ENCODE assay signal across 20 cellular contexts in genomic region chr15:37872661-37873060, GRCh38.
A peak's percentile ranks its signal among the peaks of the same experiment; 100 is the strongest.
DNase-seq lines count a peak whose midpoint lies in the region; ATAC-seq, FAIRE-seq and TF ChIP-seq lines count a peak whose summit lies in the region.
"Had no signal": no experiment of that assay in that cellular context is flagged by ENCODE, and none has a peak within 500 bp of the region (broad histone marks: within the 10 kb centered on the region; RNA-seq: fewer than 3 reads in every experiment).

No MANE protein-coding gene starts in this region.

- FAIRE-seq in astrocyte (lab: Jason Lieb, UNC) (no peak), HTR-8/SVneo (lab: Jason Lieb, UNC) (no peak)
- FAIRE-seq: colon had no signal

- H2BK120ac ChIP-seq in IMR-90 (ENCODE audit: low read depth, low read length) (no peak overlapping the region), mesenchymal stem cell (ENCODE audit: low read depth, low read length) (no peak overlapping the region)

- no peak for TF ChIP-seq CTCF in IMR-90 (conservative IDR thresholded peaks at IDR 0.05; ENCODE audit: low read depth, low read length)
- TF ChIP-seq CTCF in astrocyte (IDR thresholded peaks at IDR 0.05; ENCODE audit: insufficient read depth, low read depth, low read length): no peak

- H3K27me3 ChIP-seq in ACC112 (ENCODE audit: insufficient read depth, low read length) (no peaks in the 10 kb centered on the region), IMR-90 (ENCODE audit: control insufficient read depth, insufficient read depth, low read length) (no peaks in the 10 kb centered on the region), astrocyte (ENCODE audit: insufficient read depth, low read length) (no peaks in the 10 kb centered on the region), mesenchymal stem cell (ENCODE audit: control insufficient read depth in 1 of 2, insufficient read depth in 1 of 2, low read length in 2 of 2) (no peaks in the 10 kb centered on the region)

- CTCF ChIA-PET in IMR-90 (lab: Yijun Ruan, JAX): interaction anchor here (0.6 to 0.7 kb wide), 2 partner anchors 28 to 56 kb away, joined by 3 read pairs; no protein-coding TSS in a partner anchor

- no TSS peak for BruUV-seq in IMR-90 (replicated peaks; lab: Mats Ljungman, UMichigan)

- H2AK9ac ChIP-seq in IMR-90 (replicated peaks; ENCODE audit: low read depth, low read length, poor library complexity): no peak overlapping the region

- peak overlapping the region; percentile 54 for H2AFZ ChIP-seq in ACC112 (ENCODE audit: low read length, unreplicated experiment)
- H2AFZ ChIP-seq in IMR-90 (replicated peaks; ENCODE audit: low read length, poor library complexity): no peak overlapping the region
- H2AFZ ChIP-seq in astrocyte (ENCODE audit: low read depth, low read length): peak overlapping the region; percentile 55
- peak overlapping the region; percentile 86 for H2AFZ ChIP-seq in mesenchymal stem cell (ENCODE audit: low read depth, low read length)

- no peak for DNase-seq in IMR-90
- DNase-seq in astrocyte (ENCODE audit: low read depth): no peak
- peak; percentile 15 for DNase-seq in mesenchymal stem cell
- no peak for DNase-seq in stimulated activated CD4-positive, alpha-beta T cell treated with anti-CD3 and anti-CD28 coated beads, Interleukin-4, amount 100 ng/mL, for 24 hours
- no peak for DNase-seq in NCI-H510A treated with DMSO at 0.1 percent for 48 hours (lab: John Stamatoyannopoulos, UW)
- no peak for DNase-seq in HTR-8/SVneo (ENCODE audit: insufficient read length, low spot score)
- DNase-seq: activated CD4-positive, CD25-positive, alpha-beta regulatory T cell treated with anti-CD3 and anti-CD28 coated beads, Interleukin-2, amount 50 U/mL, for 72 hours; activated CD8-positive, alpha-beta memory T cell treated with anti-CD3 and anti-CD28 coated beads for 24 hours; CD8-positive, alpha-beta T cell; DND-41; endodermal cell; NCI-H146; NCI-H2227 treated with DMSO at 0.1 percent for 48 hours; RPMI8226; stimulated activated CD4-positive, alpha-beta T cell treated with anti-CD3 and anti-CD28 coated beads, Interleukin-15, amount 100 ng/mL, for 24 hours; T1000 had no signal

- H3K4me2 ChIP-seq in IMR-90 (ENCODE audit: low read depth, low read length) (peak overlapping the region; percentile 18), astrocyte (ENCODE audit: low read length) (peak overlapping the region; percentile 45), mesenchymal stem cell (ENCODE audit: low read length, poor library complexity, severe bottlenecking) (no peak overlapping the region)

- TF ChIP-seq RAD21 in IMR-90 (IDR thresholded peaks at IDR 0.05; ENCODE audit: low read length): no peak

- H3K4me1 Mint-ChIP-seq in astrocyte (ENCODE audit: low read depth, unreplicated experiment): peaks cover 14% of the 10 kb centered on the region

- H3K9ac ChIP-seq in IMR-90 (ENCODE audit: low read depth, low read length) (no peak overlapping the region), astrocyte (ENCODE audit: low read length) (no peak overlapping the region), mesenchymal stem cell (ENCODE audit: low read length) (peak overlapping the region; percentile 67)

- no peak overlapping the region for H3K4me3 Mint-ChIP-seq in astrocyte (ENCODE audit: unreplicated experiment)
- H3K4me3 Mint-ChIP-seq: activated naive CD8-positive, alpha-beta T cell; CD8-positive, alpha-beta T cell; endodermal cell had no signal

- no peak overlapping the region for H2BK15ac ChIP-seq in IMR-90 (ENCODE audit: low read depth, low read length)
- no peak overlapping the region for H2BK15ac ChIP-seq in mesenchymal stem cell (ENCODE audit: low read depth, poor library complexity, severe bottlenecking)

- H3K79me2 ChIP-seq in ACC112 (ENCODE audit: control insufficient read depth, insufficient read depth, low read length, unreplicated experiment) (no peaks in the 10 kb centered on the region), astrocyte (ENCODE audit: insufficient read depth, low read length) (no peaks in the 10 kb centered on the region)

- ATAC-seq in IMR-90 (ENCODE audit: low read depth): peak; percentile 28
- no peak for ATAC-seq in HG02970 (IDR thresholded peaks at IDR 0.05; ENCODE audit: low FRiP score, unreplicated experiment)
- ATAC-seq: CD8-positive, alpha-beta T cell had no signal

- H4K20me1 ChIP-seq in IMR-90 (ENCODE audit: insufficient read depth, low read length): no peaks in the 10 kb centered on the region
- no peaks in the 10 kb centered on the region for H4K20me1 ChIP-seq in astrocyte (ENCODE audit: insufficient read depth, low read length)

- TF ChIP-seq POLR2A in IMR-90 (IDR thresholded peaks at IDR 0.05; ENCODE audit: low read depth, low read length): no peak

- no peaks in the 10 kb centered on the region for H3K36me3 Mint-ChIP-seq in astrocyte (ENCODE audit: low read depth, unreplicated experiment)
- H3K36me3 Mint-ChIP-seq: activated naive CD8-positive, alpha-beta T cell; CD8-positive, alpha-beta T cell had no signal

- no peak overlapping the region for H3K27ac Mint-ChIP-seq in astrocyte (ENCODE audit: unreplicated experiment)
- H3K27ac Mint-ChIP-seq: activated naive CD8-positive, alpha-beta T cell; CD8-positive, alpha-beta T cell; endodermal cell had no signal

- H4K5ac ChIP-seq in IMR-90 (ENCODE audit: low read depth, low read length): no peak overlapping the region

- H3K9me3 ChIP-seq in IMR-90 (ENCODE audit: control insufficient read depth, insufficient read depth, low read length): no peaks in the 10 kb centered on the region
- H3K9me3 ChIP-seq in astrocyte (ENCODE audit: insufficient read depth, low read depth, low read length): no peaks in the 10 kb centered on the region
- H3K9me3 ChIP-seq in mesenchymal stem cell (ENCODE audit: control insufficient read depth, low read length): no peaks in the 10 kb centered on the region

- in situ Hi-C loops in IMR-90 (cut with MboI; ENCODE audit: low sequenced_read_pairs): no loop called here

- 0 out of 2 replicates have a peak overlapping the region, but pooled peaks have one; percentile 24 for H2BK20ac ChIP-seq in IMR-90 (ENCODE audit: low read depth, low read length)

- dilution Hi-C loops in IMR-90 (cut with HindIII; ENCODE audit: low sequenced_read_pairs, unreplicated experiment): no loop called here

- H2AK5ac ChIP-seq in IMR-90 (ENCODE audit: low read depth, low read length) (no peak overlapping the region), mesenchymal stem cell (ENCODE audit: low read length, severe bottlenecking) (no peak overlapping the region)

- H3K4me1 ChIP-seq in ACC112 (ENCODE audit: control insufficient read depth, insufficient read depth, low read length, unreplicated experiment) (peaks cover 10% of the 10 kb centered on the region), IMR-90 (ENCODE audit: control insufficient read depth, insufficient read depth, low read length) (peaks cover 10% of the 10 kb centered on the region), astrocyte (ENCODE audit: insufficient read depth, low read length) (peaks cover 10% of the 10 kb centered on the region), mesenchymal stem cell (ENCODE audit: control insufficient read depth, insufficient read depth, low read depth, low read length) (no peaks in the 10 kb centered on the region)

- H3K14ac ChIP-seq in IMR-90 (replicated peaks; ENCODE audit: low read depth, low read length) (no peak overlapping the region), mesenchymal stem cell (ENCODE audit: low read length in 2 of 2) (no peak overlapping the region)

- H3K4me3 ChIP-seq in ACC112 (ENCODE audit: low read depth, low read length): no peak overlapping the region
- no peak overlapping the region for H3K4me3 ChIP-seq in IMR-90 (ENCODE audit: insufficient read depth, low read depth, low read length)
- no peak overlapping the region for H3K4me3 ChIP-seq in astrocyte (ENCODE audit: insufficient read depth, low read depth, low read length)
- H3K4me3 ChIP-seq in mesenchymal stem cell (ENCODE audit: insufficient read depth in 1 of 2, low read depth in 1 of 2, low read length in 2 of 2): peak overlapping the region in 1 of 2 experiments; percentile 42

- 0 out of 2 replicates have a peak, but pooled peaks cover 3% of the 10 kb centered on the region for H3K9me1 ChIP-seq in IMR-90 (ENCODE audit: insufficient read depth, low read length)

- no peaks in the 10 kb centered on the region for H3K9me3 Mint-ChIP-seq in astrocyte (ENCODE audit: unreplicated experiment)
- H3K9me3 Mint-ChIP-seq: CD8-positive, alpha-beta T cell; endodermal cell had no signal

- no peak overlapping the region for H2BK12ac ChIP-seq in mesenchymal stem cell (ENCODE audit: low read length in 2 of 2)

- H2BK5ac ChIP-seq in IMR-90 (ENCODE audit: low read depth, low read length, poor library complexity, severe bottlenecking) (no peak overlapping the region), mesenchymal stem cell (ENCODE audit: low read depth, low read length, poor library complexity, severe bottlenecking) (no peak overlapping the region)

- H3K18ac ChIP-seq in IMR-90 (ENCODE audit: low read depth, low read length) (0 out of 2 replicates have a peak overlapping the region, but pooled peaks have one; percentile 49), mesenchymal stem cell (ENCODE audit: low read depth in 1 of 2, low read length in 2 of 2) (peak overlapping the region in 1 of 2 experiments; percentile 9)

- H3K4ac ChIP-seq in IMR-90 (ENCODE audit: low read depth, low read length) (no peak overlapping the region), mesenchymal stem cell (ENCODE audit: low read depth in 1 of 2, low read length in 2 of 2) (no peak overlapping the region)

- POLR2A ChIA-PET in IMR-90 (lab: Charles Lee; ENCODE audit: unreplicated experiment): no interaction called here

- H3K79me1 ChIP-seq in IMR-90 (ENCODE audit: low read depth in 1 of 2, low read length in 2 of 2) (no peaks in the 10 kb centered on the region), mesenchymal stem cell (replicated peaks; ENCODE audit: low read length, poor library complexity, severe bottlenecking) (no peaks in the 10 kb centered on the region)

- H3K23ac ChIP-seq in IMR-90 (ENCODE audit: low read depth, low read length): no peak overlapping the region
- H3K23ac ChIP-seq in mesenchymal stem cell (ENCODE audit: low read length in 2 of 2): no peak overlapping the region

- no peaks in the 10 kb centered on the region for H3K36me3 ChIP-seq in ACC112 (ENCODE audit: insufficient read depth, low read length)
- H3K36me3 ChIP-seq in IMR-90 (ENCODE audit: control insufficient read depth, insufficient read depth, low read length): no peaks in the 10 kb centered on the region
- no peaks in the 10 kb centered on the region for H3K36me3 ChIP-seq in astrocyte (ENCODE audit: insufficient read depth, low read length)
- no peaks in the 10 kb centered on the region for H3K36me3 ChIP-seq in mesenchymal stem cell (ENCODE audit: control insufficient read depth in 1 of 2, insufficient read depth in 2 of 2, low read depth in 1 of 2, low read length in 2 of 2)

- H4K91ac ChIP-seq in IMR-90 (ENCODE audit: insufficient read depth, low read depth, low read length) (no peak overlapping the region), mesenchymal stem cell (ENCODE audit: low read length) (no peak overlapping the region)

- intact Hi-C loops in IMR-90 (cut with micrococcal nuclease): loop anchor here (2.0 kb wide), 1 partner anchor 48 kb away; no protein-coding TSS in a partner anchor

- H4K8ac ChIP-seq in IMR-90 (ENCODE audit: low read depth in 2 of 2, low read length in 2 of 2) (no peak overlapping the region), mesenchymal stem cell (ENCODE audit: low read length) (no peak overlapping the region)

- H3K27me3 Mint-ChIP-seq in astrocyte (ENCODE audit: low read depth, unreplicated experiment): no peaks in the 10 kb centered on the region

- H3K56ac ChIP-seq in IMR-90 (ENCODE audit: extremely low read depth, insufficient read depth, low read length): no peak overlapping the region

- no CpG with 5 or more reads among the region's 9 CpGs for WGBS in IMR-90 (ENCODE audit: extremely low coverage in 2 of 2, insufficient read length in 1 of 2), 2 experiments
- WGBS in mesenchymal stem cell: 59% methylated on average over 9 of the region's 9 CpGs

- no peak overlapping the region for H3K27ac ChIP-seq in ACC112 (ENCODE audit: low read depth, low read length)
- H3K27ac ChIP-seq in IMR-90 (ENCODE audit: insufficient read depth, low read length): no peak overlapping the region
- no peak overlapping the region for H3K27ac ChIP-seq in astrocyte (ENCODE audit: low read depth, low read length)
- no peak overlapping the region for H3K27ac ChIP-seq in mesenchymal stem cell (ENCODE audit: low read length, poor library complexity, severe bottlenecking)
